ENCODE assay signal across 17 cellular contexts in genomic region chr3:174016186-174016585, GRCh38.
DNase-seq lines count a peak whose midpoint lies in the region; ATAC-seq and TF ChIP-seq lines count a peak whose summit lies in the region.
"Had no signal": no experiment of that assay in that cellular context is flagged by ENCODE, and none has a peak within 500 bp of the region (broad histone marks: within the 10 kb centered on the region; RNA-seq: fewer than 3 reads in every experiment).

No MANE protein-coding gene starts in this region.

- DNase-seq in COLO829 (ENCODE audit: low spot score) (peak; percentile 15), NCI-H446 treated with DMSO at 0.1 percent for 48 hours (lab: John Stamatoyannopoulos, UW) (peak; percentile 58), choroid plexus epithelial cell (ENCODE audit: low read depth) (peak; percentile 49), kidney epithelial cell (ENCODE audit: low read depth) (peak; percentile 26), iPS-NIHi7 (ENCODE audit: extremely low spot score) (no peak)
- DNase-seq in activated CD4-positive, alpha-beta T cell treated with anti-CD3 and anti-CD28 coated beads, Interleukin-2, amount 50 U/mL, for 48 hours, result no peak
- no peak for DNase-seq in stimulated activated naive CD4-positive, alpha-beta T cell (lab: John Stamatoyannopoulos, UW)
- DNase-seq: activated naive CD8-positive, alpha-beta T cell treated with anti-CD3 and anti-CD28 coated beads, Interleukin-2, amount 50 U/mL, for 24 hours; activated T-cell treated with anti-CD3 and anti-CD28 coated beads for 4 hours; DMS79 treated with DMSO at 0.1 percent for 48 hours; dorsolateral prefrontal cortex; kidney; NCI-H1417 had no signal

- TF ChIP-seq CTCF in choroid plexus epithelial cell (conservative IDR thresholded peaks at IDR 0.05; ENCODE audit: low read depth, low read length) (no peak), kidney epithelial cell (IDR thresholded peaks at IDR 0.05; ENCODE audit: insufficient read depth, low read length, poor library complexity, severe bottlenecking) (no peak)

- H3K4me3 ChIP-seq in choroid plexus epithelial cell (ENCODE audit: low read depth, low read length), result no peak overlapping the region
- no peak overlapping the region for H3K4me3 ChIP-seq in kidney epithelial cell (ENCODE audit: low read depth, low read length)
- H3K4me3 ChIP-seq: BLaER1 treated with 17β-estradiol and CSF1 and Interleukin-3, amounts not matched to agents 10 nM and 100 nM; dorsolateral prefrontal cortex; GM12878; tibial nerve had no signal

- no peak for ATAC-seq in GM19328 (IDR thresholded peaks at IDR 0.05; ENCODE audit: unreplicated experiment)
- ATAC-seq: activated naive CD8-positive, alpha-beta T cell treated with anti-CD3 and anti-CD28 coated beads, Interleukin-2, amount 50 U/mL, for 24 hours; GM12878 had no signal

- no peaks in the 10 kb centered on the region for H3K27me3 ChIP-seq in kidney epithelial cell (ENCODE audit: control insufficient read depth, insufficient read depth, low read length)
- H3K27me3 ChIP-seq: BLaER1 treated with 17β-estradiol and CSF1 and Interleukin-3, amounts not matched to agents 10 nM and 100 nM; dorsolateral prefrontal cortex; tibial nerve had no signal

- H3K36me3 ChIP-seq in kidney epithelial cell (ENCODE audit: control insufficient read depth, insufficient read depth, low read length), result no peaks in the 10 kb centered on the region
- H3K36me3 ChIP-seq: BLaER1 treated with 17β-estradiol and CSF1 and Interleukin-3, amounts not matched to agents 10 nM and 100 nM; tibial nerve had no signal

Comparison
In these comparisons a context has a peak if more than half of its experiments do, and no peak if none do; other contexts are left out.
1. DNase-seq: peak in COLO829 (single experiment), NCI-H446 treated with DMSO at 0.1 percent for 48 hours (single experiment), choroid plexus epithelial cell (single experiment) and kidney epithelial cell (single experiment); none in activated CD4-positive, alpha-beta T cell treated with anti-CD3 and anti-CD28 coated beads, Interleukin-2, amount 50 U/mL, for 48 hours (0 of 2), iPS-NIHi7 (single experiment) and stimulated activated naive CD4-positive, alpha-beta T cell (0 of 6).